In genomic region chr10:95845411-95845810, GRCh38 we compare ENCODE assay signal across 17 cellular contexts.
"Had no signal": no experiment of that assay in that cellular context is flagged by ENCODE, and none has a peak within 500 bp of the region (broad histone marks: within the 10 kb centered on the region; RNA-seq: fewer than 3 reads in every experiment).

No MANE protein-coding gene starts in this region.

- DNase-seq: activated CD4-positive, alpha-beta T cell treated with anti-CD3 and anti-CD28 coated beads, Interleukin-2, amount 10 ng/mL, durations not matched to agents 7 days and 5 days; activated CD4-positive, CD25-positive, alpha-beta regulatory T cell; activated CD8-positive, alpha-beta memory T cell treated with anti-CD3 and anti-CD28 coated beads for 24 hours; aorta; brain microvascular endothelial cell; effector CD4-positive, alpha-beta T cell; mesendoderm; naive thymus-derived CD8-positive, alpha-beta T cell; stimulated activated CD4-positive, alpha-beta T cell treated with anti-CD3 and anti-CD28 coated beads, Interleukin-4, amount 100 ng/mL, for 1 hour; T-cell; T1000; thyroid gland had no signal

- H3K36me3 ChIP-seq: brain microvascular endothelial cell, thyroid gland had no signal

- H3K27me3 ChIP-seq: brain microvascular endothelial cell, neutrophil, thyroid gland had no signal

- H3K27ac ChIP-seq: brain microvascular endothelial cell, coronary artery, neutrophil, thyroid gland had no signal

- H3K36me3 Mint-ChIP-seq: T-cell had no signal

- H3K27ac Mint-ChIP-seq: activated CD4-positive, alpha-beta T cell treated with anti-CD3 and anti-CD28 coated beads, Interleukin-2, amount 10 ng/mL, durations not matched to agents 7 days and 5 days; naive thymus-derived CD8-positive, alpha-beta T cell; T-cell had no signal

- H3K4me3 Mint-ChIP-seq: activated CD4-positive, alpha-beta T cell treated with anti-CD3 and anti-CD28 coated beads, Interleukin-2, amount 10 ng/mL, durations not matched to agents 7 days and 5 days; naive thymus-derived CD8-positive, alpha-beta T cell; T-cell had no signal

- ATAC-seq: naive thymus-derived CD8-positive, alpha-beta T cell; sciatic nerve; SK-N-SH treated with all-trans-retinoic acid at 6 μM for 48 hours; T-cell had no signal

- H3K4me3 ChIP-seq: coronary artery, smooth muscle cell, thyroid gland had no signal

- H3K9me3 Mint-ChIP-seq: activated CD4-positive, alpha-beta T cell treated with anti-CD3 and anti-CD28 coated beads, Interleukin-2, amount 10 ng/mL, durations not matched to agents 7 days and 5 days; naive thymus-derived CD8-positive, alpha-beta T cell; T-cell had no signal

- H3K9me3 ChIP-seq: neutrophil, thyroid gland had no signal
